18 cellular contexts compared by ENCODE assay signal in the genomic region with DNA sequence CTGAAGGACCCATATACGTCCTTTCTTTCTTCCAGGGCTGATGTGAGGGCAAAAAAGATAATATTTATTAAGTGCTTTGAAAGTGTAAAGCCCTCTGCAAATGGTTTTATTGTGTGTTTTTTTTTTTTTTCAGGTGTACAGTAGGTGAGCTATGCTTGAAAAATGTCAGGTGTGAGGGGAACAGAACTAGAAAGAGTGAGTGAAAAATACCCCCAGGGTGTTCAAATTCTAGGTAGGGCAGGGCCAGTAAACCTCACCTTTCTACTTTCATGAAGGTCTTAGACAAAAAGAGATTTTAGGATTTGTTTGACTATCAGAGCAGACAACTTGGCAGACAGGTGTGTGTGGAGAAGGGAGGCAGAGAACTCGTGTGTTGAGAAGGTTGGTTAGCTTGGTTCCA. TPM values are rescaled to one million over a fixed set of nuclear protein-coding genes. Genes with fewer than 3 reads are reported as not detected.
DNase-seq lines count a peak whose midpoint lies in the region; ATAC-seq and TF ChIP-seq lines count a peak whose summit lies in the region.
"Had no signal": no experiment of that assay in that cellular context is flagged by ENCODE, and none has a peak within 500 bp of the region (broad histone marks: within the 10 kb centered on the region; RNA-seq: fewer than 3 reads in every experiment).

No MANE protein-coding gene starts in this region.

- H3K9me3 ChIP-seq in Peyer's patch, result no peaks in the 10 kb centered on the region
- H3K9me3 ChIP-seq: BE2C had no signal

- H3K4me3 ChIP-seq in Peyer's patch (no peak overlapping the region), epithelial cell of esophagus (ENCODE audit: low read length) (no peak overlapping the region)

- no peaks in the 10 kb centered on the region for H3K9me3 Mint-ChIP-seq in progenitor cell of endocrine pancreas (ENCODE audit: low read depth)
- H3K9me3 Mint-ChIP-seq: CD8-positive, alpha-beta memory T cell; HFFc6; IgD-negative memory B cell had no signal

- no peak for DNase-seq in Peyer's patch
- peak; percentile 13 for DNase-seq in epithelial cell of esophagus (ENCODE audit: low read depth)
- DNase-seq in progenitor cell of endocrine pancreas (ENCODE audit: low spot score, unreplicated experiment), result no peak
- DNase-seq in GM03348 (ENCODE audit: low spot score), result no peak
- DNase-seq in HuH-7.5 (ENCODE audit: low spot score), result no peak
- DNase-seq in activated CD8-positive, alpha-beta memory T cell treated with anti-CD3 and anti-CD28 coated beads for 24 hours, result no peak
- DNase-seq: ACHN; BE2C; C1 segment of cervical spinal cord; CD4-positive, CD25-positive, alpha-beta regulatory T cell; CD8-positive, alpha-beta memory T cell; COR-L47; GOT3; H7; HFFc6 had no signal

- no peak overlapping the region for H3K4me3 Mint-ChIP-seq in progenitor cell of endocrine pancreas (ENCODE audit: low read depth)
- H3K4me3 Mint-ChIP-seq: CD4-positive, CD25-positive, alpha-beta regulatory T cell; CD8-positive, alpha-beta memory T cell; HFFc6; IgD-negative memory B cell had no signal

- H3K27me3 Mint-ChIP-seq in progenitor cell of endocrine pancreas, result no peaks in the 10 kb centered on the region

- no peak for TF ChIP-seq POLR2A in Peyer's patch (IDR thresholded peaks at IDR 0.05)

- peaks cover 0 to 6% (median 2%) of the 10 kb centered on the region in 4 donors for H3K4me1 ChIP-seq in Peyer's patch

- TF ChIP-seq CTCF in Peyer's patch (IDR thresholded peaks at IDR 0.05), result no peak
- TF ChIP-seq CTCF in epithelial cell of esophagus (IDR thresholded peaks at IDR 0.05; ENCODE audit: insufficient read depth, low read depth, low read length, missing control alignments), result no peak
- no peak for TF ChIP-seq CTCF in progenitor cell of endocrine pancreas (IDR thresholded peaks at IDR 0.05; ENCODE audit: unreplicated experiment)

- peak overlapping the region in 3 of 4 donors; percentile 40 to 79 (median 73) for H3K27ac ChIP-seq in Peyer's patch

- H3K4me1 Mint-ChIP-seq in progenitor cell of endocrine pancreas (ENCODE audit: low read depth), result peaks cover 24% of the 10 kb centered on the region
- H3K4me1 Mint-ChIP-seq: CD4-positive, CD25-positive, alpha-beta regulatory T cell; CD8-positive, alpha-beta memory T cell; IgD-negative memory B cell had no signal

- no peak for ATAC-seq in GM21576 (IDR thresholded peaks at IDR 0.05; ENCODE audit: unreplicated experiment)
- ATAC-seq: HCT116 had no signal

- H3K27ac Mint-ChIP-seq in progenitor cell of endocrine pancreas, result peak overlapping the region; percentile 25
- H3K27ac Mint-ChIP-seq: CD8-positive, alpha-beta memory T cell; HFFc6; IgD-negative memory B cell had no signal

- H3K36me3 Mint-ChIP-seq in progenitor cell of endocrine pancreas (ENCODE audit: insufficient read depth), result peaks cover 3% of the 10 kb centered on the region
- H3K36me3 Mint-ChIP-seq: CD8-positive, alpha-beta memory T cell; IgD-negative memory B cell had no signal

- no peaks in the 10 kb centered on the region for H3K36me3 ChIP-seq in Peyer's patch
- H3K36me3 ChIP-seq: BE2C had no signal

- no peaks in the 10 kb centered on the region for H3K27me3 ChIP-seq in Peyer's patch
- H3K27me3 ChIP-seq: BE2C had no signal

RNA-seq across cellular contexts. Expression of a gene that starts 51.3 kb away (rescaled TPM):
- total RNA-seq in Peyer's patch (100 to 1,000 TPM in 2 of 4 donors, 10 to 100 TPM in 2; 56.7 to 127 (median 89.9) TPM), progenitor cell of endocrine pancreas (55.9 and 56.7 TPM in 2 replicates)
